Comparison of ENCODE assay signal across 9 cellular contexts in genomic region chr2:127080941-127081769, GRCh38. TPM values are rescaled to one million over a fixed set of nuclear protein-coding genes. Genes with fewer than 3 reads are reported as not detected.
DNase-seq lines count a peak whose midpoint lies in the region; ATAC-seq and TF ChIP-seq lines count a peak whose summit lies in the region.
"Had no signal": no experiment of that assay in that cellular context is flagged by ENCODE, and none has a peak within 500 bp of the region (broad histone marks: within the 10 kb centered on the region; RNA-seq: fewer than 3 reads in every experiment).

No MANE protein-coding gene starts in this region.

- H2AFZ ChIP-seq in osteoblast (ENCODE audit: low read length) = no peak overlapping the region

- intact Hi-C loops in adrenal gland (cut with DNase I) = no loop called here

- no peak for TF ChIP-seq POLR2A in adrenal gland (IDR thresholded peaks at IDR 0.05)

- peaks cover 81% of the 10 kb centered on the region for H3K79me2 ChIP-seq in osteoblast (ENCODE audit: insufficient read depth, low read length)

- no peak for TF ChIP-seq CTCF in GM13977 (IDR thresholded peaks at IDR 0.05; ENCODE audit: extremely low read depth, insufficient read depth, missing control alignments)
- no peak for TF ChIP-seq CTCF in adrenal gland (IDR thresholded peaks at IDR 0.05)
- TF ChIP-seq CTCF in osteoblast (IDR thresholded peaks at IDR 0.05; ENCODE audit: extremely low read depth, low read depth, low read length) = no peak

- peak overlapping the region; percentile 28 for H3K4me2 ChIP-seq in osteoblast (ENCODE audit: insufficient read depth, low read length)

- in situ Hi-C loops in GM13977 (cut with MboI; ENCODE audit: low pct_unique_long_range_greater_than_20kb, low sequenced_read_pairs, unreplicated experiment) = no loop called here

- peaks cover 82 to 95% of the 10 kb centered on the region in 2 donors for H3K4me1 ChIP-seq in adrenal gland (replicated peaks in 1 of 2)
- H3K4me1 ChIP-seq in osteoblast (ENCODE audit: insufficient read depth, low read length) = peaks cover 71% of the 10 kb centered on the region

- peaks cover 39% of the 10 kb centered on the region for H4K20me1 ChIP-seq in osteoblast (ENCODE audit: insufficient read depth, low read length)

- 33 to 61% (median 35%) methylated on average over 5 to 24 of the region's 24 CpGs; no CpG with 5 or more reads in 1 of the 4 donors for WGBS in adrenal gland, 4 donors

- no peaks in the 10 kb centered on the region for H3K27me3 ChIP-seq in adrenal gland
- no peaks in the 10 kb centered on the region for H3K27me3 ChIP-seq in osteoblast (ENCODE audit: insufficient read depth, low read length)

- peak overlapping the region in 1 of 4 donors; percentile 8 for H3K4me3 ChIP-seq in adrenal gland
- H3K4me3 ChIP-seq in osteoblast (ENCODE audit: insufficient read depth, low read length) = no peak overlapping the region

- H3K36me3 ChIP-seq in adrenal gland (replicated peaks in 1 of 2) (no peaks in the 10 kb centered on the region), osteoblast (ENCODE audit: insufficient read depth, low read length) (no peaks in the 10 kb centered on the region)

- H3K9me3 ChIP-seq in adrenal gland (replicated peaks in 1 of 3) (no peaks in the 10 kb centered on the region), osteoblast (ENCODE audit: low read depth, low read length) (no peaks in the 10 kb centered on the region)

- H3K27ac ChIP-seq in adrenal gland (peak overlapping the region; percentile 62 to 94 (median 87)), osteoblast (ENCODE audit: low read depth, low read length) (peak overlapping the region; percentile 86)
- H3K27ac ChIP-seq: HL-60 had no signal

- peak; percentile 27 for ATAC-seq in HG02623 (IDR thresholded peaks at IDR 0.05; ENCODE audit: unreplicated experiment)

- peak; percentile 58 for DNase-seq in GM13977 (ENCODE audit: low spot score)
- peak; percentile 59 for DNase-seq in SW480 (ENCODE audit: low spot score)
- DNase-seq in adrenal gland = peak; percentile 75 to 95 (median 92)
- DNase-seq in osteoblast (ENCODE audit: insufficient read length, low spot score, missing footprints) = peak; percentile 94
- DNase-seq in RKO (ENCODE audit: low spot score) = no peak
- no peak for DNase-seq in NCI-H2107 (lab: John Stamatoyannopoulos, UW)
- no peak for DNase-seq in DMS114 treated with DMSO at 0.1 percent for 48 hours (lab: John Stamatoyannopoulos, UW; ENCODE audit: unreplicated experiment)

RNA-seq across cellular contexts. Expression of gene BIN1, which starts 25.8 kb away (rescaled TPM):
- total RNA-seq in adrenal gland (100 to 1,000 TPM in 7 of 8 donors, 10 to 100 TPM in 1; 84.0 to 207 (median 134) TPM), osteoblast (83.7 and 85.4 TPM in 2 replicates)
- polyA plus RNA-seq in adrenal gland = 100 to 1,000 TPM in 1 of 3 donors, 10 to 100 TPM in 2; 80.3 to 113 (median 97.5) TPM

Comparison
In these comparisons a context has a peak if more than half of its experiments do, and no peak if none do; other contexts are left out.
1. DNase-seq: peak in GM13977 (single experiment), SW480 (single experiment), adrenal gland (7 of 7) and osteoblast (single experiment); none in RKO (single experiment), NCI-H2107 (single experiment) and DMS114 treated with DMSO at 0.1 percent for 48 hours (single experiment).